8 cellular contexts compared by ENCODE assay signal in genomic region chr7:155644178-155644970, GRCh38. TPM values are rescaled to one million over a fixed set of nuclear protein-coding genes. Genes with fewer than 3 reads are reported as not detected.
A peak's percentile ranks its signal among the peaks of the same experiment; 100 is the strongest.
DNase-seq lines count a peak whose midpoint lies in the region; ATAC-seq lines count a peak whose summit lies in the region.

A gene with protein sequence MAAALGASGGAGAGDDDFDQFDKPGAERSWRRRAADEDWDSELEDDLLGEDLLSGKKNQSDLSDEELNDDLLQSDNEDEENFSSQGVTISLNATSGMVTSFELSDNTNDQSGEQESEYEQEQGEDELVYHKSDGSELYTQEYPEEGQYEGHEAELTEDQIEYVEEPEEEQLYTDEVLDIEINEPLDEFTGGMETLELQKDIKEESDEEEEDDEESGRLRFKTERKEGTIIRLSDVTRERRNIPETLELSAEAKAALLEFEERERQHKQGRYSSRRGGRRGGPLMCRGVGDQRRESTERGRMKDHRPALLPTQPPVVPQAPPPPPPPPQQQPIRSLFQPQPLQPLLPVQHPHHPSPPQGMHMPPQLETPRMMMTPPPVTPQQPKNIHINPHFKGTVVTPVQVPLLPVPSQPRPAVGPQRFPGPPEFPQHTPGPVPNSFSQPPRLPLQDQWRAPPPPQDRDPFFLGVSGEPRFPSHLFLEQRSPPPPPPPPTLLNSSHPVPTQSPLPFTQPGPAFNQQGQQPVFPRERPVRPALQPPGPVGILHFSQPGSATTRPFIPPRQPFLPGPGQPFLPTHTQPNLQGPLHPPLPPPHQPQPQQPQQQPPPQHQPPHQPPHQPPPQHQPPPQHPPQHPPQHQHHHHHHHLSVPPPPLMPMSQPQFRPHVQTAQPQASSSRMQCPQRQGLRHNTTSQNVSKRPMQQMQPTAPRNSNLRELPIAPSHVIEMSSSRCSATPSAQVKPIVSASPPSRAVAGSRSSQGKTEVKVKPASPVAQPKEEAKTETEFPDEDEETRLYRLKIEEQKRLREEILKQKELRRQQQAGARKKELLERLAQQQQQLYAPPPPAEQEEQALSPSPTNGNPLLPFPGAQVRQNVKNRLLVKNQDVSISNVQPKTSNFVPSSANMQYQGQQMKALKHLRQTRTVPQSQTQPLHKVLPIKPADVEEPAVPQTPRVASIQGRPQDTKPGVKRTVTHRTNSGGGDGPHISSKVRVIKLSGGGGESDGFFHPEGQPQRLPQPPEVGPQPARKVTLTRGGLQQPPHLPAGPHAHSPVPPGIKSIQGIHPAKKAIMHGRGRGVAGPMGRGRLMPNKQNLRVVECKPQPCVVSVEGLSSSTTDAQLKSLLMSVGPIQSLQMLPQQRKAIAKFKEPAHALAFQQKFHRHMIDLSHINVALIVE (plus strand): TSS chr7:155644661. CDS start chr7:155644877, 216 bp downstream.

- H3K4me3 Mint-ChIP-seq in activated CD4-positive, alpha-beta T cell treated with anti-CD3 and anti-CD28 coated beads, Interleukin-2, amount 10 ng/mL, durations not matched to agents 7 days and 5 days: peak within 1 kb of the TSS; percentile 96

- no peaks in the 10 kb centered on the region for H3K27me3 Mint-ChIP-seq in activated CD4-positive, alpha-beta T cell treated with anti-CD3 and anti-CD28 coated beads, Interleukin-2, amount 10 ng/mL, durations not matched to agents 7 days and 5 days

- H3K27ac Mint-ChIP-seq in activated CD4-positive, alpha-beta T cell treated with anti-CD3 and anti-CD28 coated beads, Interleukin-2, amount 10 ng/mL, durations not matched to agents 7 days and 5 days: peak within 1 kb of the TSS; percentile 98

- peaks cover 33% of the 10 kb centered on the region for H3K9me3 Mint-ChIP-seq in activated CD4-positive, alpha-beta T cell treated with anti-CD3 and anti-CD28 coated beads, Interleukin-2, amount 10 ng/mL, durations not matched to agents 7 days and 5 days

- peak within 1 kb of the TSS; percentile 98 for H3K4me3 ChIP-seq in BLaER1

- ATAC-seq in HG03457 (IDR thresholded peaks at IDR 0.05; ENCODE audit: unreplicated experiment) (peak; percentile 65), left lobe of liver (peak; percentile 90)

- H3K36me3 ChIP-seq in BLaER1: peaks cover 59% of the 10 kb centered on the region

- peaks cover 76% of the 10 kb centered on the region for H3K36me3 Mint-ChIP-seq in activated CD4-positive, alpha-beta T cell treated with anti-CD3 and anti-CD28 coated beads, Interleukin-2, amount 10 ng/mL, durations not matched to agents 7 days and 5 days (ENCODE audit: low read depth)

- CTCF ChIA-PET in activated CD4-positive, alpha-beta T cell treated with anti-CD3 and anti-CD28 coated beads, Interleukin-2, amount 10 ng/mL, durations not matched to agents 7 days and 5 days (lab: Charles Lee): interaction anchor here (0.6 to 0.7 kb wide), 3 partner anchors 8 to 443 kb away, joined by 3 read pairs; no protein-coding TSS in a partner anchor

- DNase-seq in GM19240 (ENCODE audit: insufficient read length, low spot score) (peak; percentile 41), NCI-H526 (lab: John Stamatoyannopoulos, UW) (peak; percentile 81 to 93), dedifferentiated amniotic fluid mesenchymal stem cell (ENCODE audit: extremely low spot score) (peak; percentile 50), left lobe of liver (ENCODE audit: low spot score) (peak; percentile 87)
- peak; percentile 77 for DNase-seq in activated CD4-positive, alpha-beta T cell treated with anti-CD3 and anti-CD28 coated beads, Interleukin-2, amount 10 ng/mL, durations not matched to agents 7 days and 5 days
- DNase-seq in stimulated activated CD4-positive, alpha-beta T cell treated with anti-CD3 and anti-CD28 coated beads, Interleukin-2, amount 100 ng/mL, for 24 hours: peak; percentile 84 to 85

- peak within 1 kb of the TSS; percentile 99 for H3K9ac ChIP-seq in BLaER1

- peaks cover 25% of the 10 kb centered on the region for H3K4me1 ChIP-seq in BLaER1

- POLR2A ChIA-PET in activated CD4-positive, alpha-beta T cell treated with anti-CD3 and anti-CD28 coated beads, Interleukin-2, amount 10 ng/mL, durations not matched to agents 7 days and 5 days (lab: Charles Lee): interaction anchor here (0.6 to 0.9 kb wide), 2 partner anchors 142 to 346 kb away, joined by 3 to 4 read pairs; no protein-coding TSS in a partner anchor

- H4K20me1 ChIP-seq in BLaER1: peaks cover 45% of the 10 kb centered on the region

- H3K4me1 Mint-ChIP-seq in activated CD4-positive, alpha-beta T cell treated with anti-CD3 and anti-CD28 coated beads, Interleukin-2, amount 10 ng/mL, durations not matched to agents 7 days and 5 days: peaks cover 42% of the 10 kb centered on the region

- H3K27me3 ChIP-seq in BLaER1: no peaks in the 10 kb centered on the region

- H3K4me2 ChIP-seq in BLaER1: peak within 1 kb of the TSS; percentile 92

- peaks cover 33% of the 10 kb centered on the region for H3K9me3 ChIP-seq in BLaER1

- peak within 1 kb of the TSS; percentile 99 for H3K27ac ChIP-seq in BLaER1

RNA-seq across cellular contexts. Expression of the gene that starts here (rescaled TPM):
- total RNA-seq in activated CD4-positive, alpha-beta T cell treated with anti-CD3 and anti-CD28 coated beads, Interleukin-2, amount 10 ng/mL, durations not matched to agents 7 days and 5 days: 10 to 100 TPM; 82.7 to 84.8 TPM
- 40.6 TPM for total RNA-seq in left lobe of liver

Comparison
In these comparisons a context has a peak if more than half of its experiments do, and no peak if none do; other contexts are left out.
1. Peak in every context shown above with its lines: DNase-seq, ATAC-seq, H3K4me3 ChIP-seq and H3K27ac ChIP-seq.